Comparison of ENCODE assay signal across 28 cellular contexts in genomic region chr5:114192108-114192507, GRCh38.
DNase-seq lines count a peak whose midpoint lies in the region; ATAC-seq, FAIRE-seq and TF ChIP-seq lines count a peak whose summit lies in the region.
"Had no signal": no experiment of that assay in that cellular context is flagged by ENCODE, and none has a peak within 500 bp of the region (broad histone marks: within the 10 kb centered on the region; RNA-seq: fewer than 3 reads in every experiment).

No MANE protein-coding gene starts in this region.

- dilution Hi-C loops in IMR-90 (cut with HindIII; ENCODE audit: low sequenced_read_pairs, unreplicated experiment) = no loop called here

- peak overlapping the region; percentile 80; the same call in 1 of the 2 replicates for H3K18ac ChIP-seq in IMR-90 (ENCODE audit: low read depth, low read length)

- no peaks in the 10 kb centered on the region for H4K20me1 ChIP-seq in IMR-90 (ENCODE audit: insufficient read depth, low read length)

- H3K14ac ChIP-seq in IMR-90 (replicated peaks; ENCODE audit: low read depth, low read length) = no peak overlapping the region; the same call in 1 of the 2 replicates

- no peak overlapping the region; the same call in 1 of the 2 replicates for H4K5ac ChIP-seq in IMR-90 (ENCODE audit: low read depth, low read length)

- TF ChIP-seq RAD21 in IMR-90 (IDR thresholded peaks at IDR 0.05; ENCODE audit: low read length) = no peak

- POLR2A ChIA-PET in IMR-90 (lab: Charles Lee; ENCODE audit: unreplicated experiment) = no interaction called here

- no CpG with 5 or more reads among the region's 3 CpGs for WGBS in IMR-90 (ENCODE audit: extremely low coverage in 2 of 2, insufficient read length in 1 of 2), 2 experiments

- no peak overlapping the region for H3K4me3 ChIP-seq in AG10803 (ENCODE audit: low read length)
- H3K4me3 ChIP-seq in IMR-90 (ENCODE audit: insufficient read depth, low read depth, low read length) = no peak overlapping the region
- H3K4me3 ChIP-seq: ascending aorta, HAP-1 had no signal

- BruUV-seq in IMR-90 (replicated peaks; lab: Mats Ljungman, UMichigan) = no TSS peak

- no peak for TF ChIP-seq CTCF in AG10803 (conservative IDR thresholded peaks at IDR 0.05; ENCODE audit: low read length)
- TF ChIP-seq CTCF in IMR-90 (conservative IDR thresholded peaks at IDR 0.05; ENCODE audit: low read depth, low read length) = no peak

- H3K36me3 ChIP-seq in IMR-90 (ENCODE audit: control insufficient read depth, insufficient read depth, low read length) = no peaks in the 10 kb centered on the region
- H3K36me3 ChIP-seq: ascending aorta, BE2C, HAP-1 had no signal

- H4K91ac ChIP-seq in IMR-90 (ENCODE audit: insufficient read depth, low read depth, low read length) = peak overlapping the region; percentile 24; the same call in 1 of the 2 replicates

- no peak overlapping the region for H2AFZ ChIP-seq in IMR-90 (replicated peaks; ENCODE audit: low read length, poor library complexity)
- H2AFZ ChIP-seq: parathyroid adenoma had no signal

- ATAC-seq in IMR-90 (ENCODE audit: low read depth) (peak; percentile 64), HG02870 (IDR thresholded peaks at IDR 0.05; ENCODE audit: unreplicated experiment) (no peak), esophagus mucosa (no peak), HG03354 (IDR thresholded peaks at IDR 0.05; ENCODE audit: poor library complexity, severe bottlenecking, unreplicated experiment) (no peak)
- ATAC-seq: left colon; natural killer cell treated with Interleukin-12 subunit alpha and Interleukin-12 subunit beta and Interleukin-15 and Interleukin-18, amount 100 ng/mL, for 72 hours; sciatic nerve; stimulated activated naive CD8-positive, alpha-beta T cell treated with anti-CD3 and anti-CD28 coated beads, Interleukin-15, Interleukin-2, amounts not matched to agents 100 U/mL and 50 U/mL, for 24 hours had no signal

- peak overlapping the region; percentile 19; the same call in 1 of the 2 replicates for H3K23ac ChIP-seq in IMR-90 (ENCODE audit: low read depth, low read length)

- intact Hi-C loops in IMR-90 (cut with micrococcal nuclease) = no loop called here

- FAIRE-seq in frontal cortex (lab: Jason Lieb, UNC) = no peak
- FAIRE-seq: GM12891 had no signal

- peak overlapping the region; percentile 79 for H2BK120ac ChIP-seq in IMR-90 (ENCODE audit: low read depth, low read length)

- H3K56ac ChIP-seq in IMR-90 (ENCODE audit: extremely low read depth, insufficient read depth, low read length) = 0 out of 2 replicates have a peak overlapping the region, but pooled peaks have one; percentile 43

- no peaks in the 10 kb centered on the region for H3K27me3 ChIP-seq in IMR-90 (ENCODE audit: control insufficient read depth, insufficient read depth, low read length)
- H3K27me3 ChIP-seq: ascending aorta, BE2C had no signal

- CTCF ChIA-PET in IMR-90 (lab: Yijun Ruan, JAX) = interaction anchor here (1.5 kb wide), 1 partner anchor 17 kb away, joined by 3 read pairs; no protein-coding TSS in a partner anchor

- H2BK20ac ChIP-seq in IMR-90 (ENCODE audit: low read depth, low read length) = peak overlapping the region; percentile 78

- H2AK9ac ChIP-seq in IMR-90 (replicated peaks; ENCODE audit: low read depth, low read length, poor library complexity) = no peak overlapping the region

- H2BK5ac ChIP-seq in IMR-90 (ENCODE audit: low read depth, low read length, poor library complexity, severe bottlenecking) = peak overlapping the region; percentile 75

- H3K79me1 ChIP-seq in IMR-90 (ENCODE audit: low read depth in 1 of 2, low read length in 2 of 2) = no peaks in the 10 kb centered on the region

- no peak overlapping the region for H3K9ac ChIP-seq in IMR-90 (ENCODE audit: low read depth, low read length)
- H3K9ac ChIP-seq: parathyroid adenoma had no signal

- H3K4me2 ChIP-seq in IMR-90 (ENCODE audit: low read depth, low read length) = peak overlapping the region; percentile 30; the same call in 1 of the 2 replicates

- DNase-seq in AG10803 (ENCODE audit: low read depth) (peak; percentile 2), IMR-90 (peak; percentile 88), amniotic epithelial cell (ENCODE audit: low read depth) (peak; percentile 59), iris pigment epithelial cell (ENCODE audit: low read depth) (peak; percentile 66), frontal cortex (ENCODE audit: low spot score in 2 of 2) (no peak)
- DNase-seq: activated CD4-positive, alpha-beta memory T cell treated with anti-CD3 and anti-CD28 coated beads, Interleukin-2, amount 10 ng/mL, durations not matched to agents 7 days and 5 days; activated naive CD4-positive, alpha-beta T cell treated with anti-CD3 and anti-CD28 coated beads for 36 hours; activated T-cell treated with anti-CD3 and anti-CD28 coated beads, Interleukin-2, amount 50 U/mL, for 1 hour; BE2C; Caco-2; GDM1; left colon; NCI-H1092 treated with DMSO at 0.1 percent for 48 hours; NCI-H2107; NCI-H524 treated with DMSO at 0.1 percent for 48 hours; SIG-M5; stimulated activated CD4-positive, alpha-beta T cell treated with anti-CD3 and anti-CD28 coated beads, Interleukin-1b, Interleukin-23, amount 100 ng/mL, for 48 hours; stimulated activated naive CD8-positive, alpha-beta T cell treated with anti-CD3 and anti-CD28 coated beads, Interleukin-15, Interleukin-2, amounts not matched to agents 100 U/mL and 50 U/mL, for 24 hours; trophoblast cell had no signal

- H3K9me3 ChIP-seq in IMR-90 (ENCODE audit: control insufficient read depth, insufficient read depth, low read length) = no peaks in the 10 kb centered on the region
- H3K9me3 ChIP-seq: ascending aorta, BE2C, Caco-2, HAP-1 had no signal

- no peak overlapping the region for H2AK5ac ChIP-seq in IMR-90 (ENCODE audit: low read depth, low read length)

- H3K4me1 ChIP-seq in IMR-90 (ENCODE audit: control insufficient read depth, insufficient read depth, low read length) = no peaks in the 10 kb centered on the region; the same call in 1 of the 2 replicates
- H3K4me1 ChIP-seq: ascending aorta, BE2C, Caco-2, HAP-1, parathyroid adenoma had no signal

- peak overlapping the region; percentile 55; the same call in 1 of the 2 replicates for H3K4ac ChIP-seq in IMR-90 (ENCODE audit: low read depth, low read length)

- H2BK15ac ChIP-seq in IMR-90 (ENCODE audit: low read depth, low read length) = no peak overlapping the region

- TF ChIP-seq POLR2A in IMR-90 (IDR thresholded peaks at IDR 0.05; ENCODE audit: low read depth, low read length) = no peak

- no peaks in the 10 kb centered on the region for H3K9me1 ChIP-seq in IMR-90 (ENCODE audit: insufficient read depth, low read length)

- H4K8ac ChIP-seq in IMR-90 (ENCODE audit: low read depth in 2 of 2, low read length in 2 of 2) = peak overlapping the region in 1 of 2 experiments; percentile 54; a peak in 2 of 4 replicates

- no peak overlapping the region for H3K27ac ChIP-seq in IMR-90 (ENCODE audit: insufficient read depth, low read length)
- H3K27ac ChIP-seq: ascending aorta, parathyroid adenoma had no signal

- in situ Hi-C loops in IMR-90 (cut with MboI; ENCODE audit: low sequenced_read_pairs) = no loop called here

TF ChIP-seq in IMR-90, 13 proteins besides CTCF, POLR2A, EP300 and RAD21:
- TF ChIP-seq USF2 (IDR thresholded peaks at IDR 0.05; ENCODE audit: low read depth, low read length) (peak; percentile 91), BHLHE40 (IDR thresholded peaks at IDR 0.05; ENCODE audit: low read depth, low read length) (peak; percentile 59), RFX5 (IDR thresholded peaks at IDR 0.05; ENCODE audit: low read depth, low read length) (no peak)
TF ChIP-seq in IMR-90: peak in this region for 2.

Comparison
In these comparisons a context has a peak if more than half of its experiments do, and no peak if none do; other contexts are left out.
1. DNase-seq: peak in AG10803 (single experiment), IMR-90 (single experiment), amniotic epithelial cell (single experiment) and iris pigment epithelial cell (single experiment); none in frontal cortex (0 of 2).